8 cellular contexts compared by ENCODE assay signal in genomic region chr4:81030061-81030616, GRCh38. TPM values are rescaled to one million over a fixed set of nuclear protein-coding genes. Genes with fewer than 3 reads are reported as not detected.
DNase-seq lines count a peak whose midpoint lies in the region; ATAC-seq and TF ChIP-seq lines count a peak whose summit lies in the region.

No MANE protein-coding gene starts in this region.

- POLR2A ChIA-PET in Panc1 (lab: Charles Lee) (no interaction called here), RWPE1 (lab: Yijun Ruan, JAX; ENCODE audit: low non-redundant PET) (no interaction called here)

- no peak overlapping the region for H3K9ac ChIP-seq in fibroblast of lung (ENCODE audit: insufficient read depth, low read length)

- ATAC-seq in Panc1 = no peak

- BruUV-seq in Panc1 (replicated peaks; lab: Mats Ljungman, UMichigan) = no TSS peak

- TF ChIP-seq POLR2A in sigmoid colon (IDR thresholded peaks at IDR 0.05) = no peak

- peak; percentile 77 for DNase-seq in H7
- no peak for DNase-seq in Panc1 (ENCODE audit: low read depth, low spot score)
- no peak for DNase-seq in fibroblast of lung (ENCODE audit: low read depth in 2 of 2)
- no peak for DNase-seq in sigmoid colon
- DNase-seq in cerebellum (ENCODE audit: low spot score) = no peak
- DNase-seq in LoVo (ENCODE audit: low spot score) = no peak
- DNase-seq in RWPE1 (ENCODE audit: low spot score) = no peak
- no peak for DNase-seq in NCI-H1694 (lab: John Stamatoyannopoulos, UW)

- H2AFZ ChIP-seq in fibroblast of lung (ENCODE audit: low read length) = no peak overlapping the region

- in situ Hi-C loops in Panc1 (cut with HindIII; ENCODE audit: low pct_unique_long_range_greater_than_20kb, low sequenced_read_pairs) = no loop called here

- TF ChIP-seq CTCF in Panc1 (IDR thresholded peaks at IDR 0.05) = no peak
- no peak for TF ChIP-seq CTCF in fibroblast of lung (conservative IDR thresholded peaks at IDR 0.05 in 1 of 2, IDR thresholded peaks at IDR 0.05 in 1 of 2; ENCODE audit: low read depth in 1 of 2, low read length in 2 of 2)
- no peak for TF ChIP-seq CTCF in sigmoid colon (IDR thresholded peaks at IDR 0.05)
- TF ChIP-seq CTCF in RWPE1 (conservative IDR thresholded peaks at IDR 0.05; ENCODE audit: low read depth) = no peak

- CTCF ChIA-PET in Panc1 (lab: Charles Lee) = no interaction called here
- CTCF ChIA-PET in RWPE1 (lab: Yijun Ruan, JAX) = interaction anchor here (0.5 to 2.0 kb wide), 2 partner anchors 8 to 10 kb away, joined by 3 to 6 read pairs; no protein-coding TSS in a partner anchor

- no peak for TF ChIP-seq EP300 in sigmoid colon (IDR thresholded peaks at IDR 0.05)

- H3K79me2 ChIP-seq in fibroblast of lung (ENCODE audit: control insufficient read depth, insufficient read depth, low read length) = no peaks in the 10 kb centered on the region

- peak overlapping the region; percentile 40 for H3K4me2 ChIP-seq in fibroblast of lung (ENCODE audit: extremely low read depth, insufficient read depth, low read length)

- no peaks in the 10 kb centered on the region for H3K36me3 ChIP-seq in H7 (replicated peaks; ENCODE audit: control insufficient read depth, insufficient read depth, low read length)
- no peaks in the 10 kb centered on the region for H3K36me3 ChIP-seq in Panc1 (ENCODE audit: control insufficient read depth, insufficient read depth, low read length)
- H3K36me3 ChIP-seq in fibroblast of lung (ENCODE audit: control insufficient read depth, insufficient read depth, low read length) = no peaks in the 10 kb centered on the region
- H3K36me3 ChIP-seq in sigmoid colon = no peaks in the 10 kb centered on the region

- H3K9me3 ChIP-seq in Panc1 (ENCODE audit: control insufficient read depth, insufficient read depth, low read depth, low read length) = no peaks in the 10 kb centered on the region
- H3K9me3 ChIP-seq in fibroblast of lung (ENCODE audit: control insufficient read depth, insufficient read depth, low read depth, low read length) = no peaks in the 10 kb centered on the region
- no peaks in the 10 kb centered on the region for H3K9me3 ChIP-seq in sigmoid colon

- peaks cover 47% of the 10 kb centered on the region for H3K27me3 ChIP-seq in H7 (ENCODE audit: control insufficient read depth, insufficient read depth, low read length)
- peaks cover 7% of the 10 kb centered on the region for H3K27me3 ChIP-seq in Panc1 (ENCODE audit: control insufficient read depth, insufficient read depth, low read length)
- H3K27me3 ChIP-seq in fibroblast of lung (ENCODE audit: control insufficient read depth, insufficient read depth, low read length) = peaks cover 26% of the 10 kb centered on the region
- H3K27me3 ChIP-seq in sigmoid colon = peaks cover 0 to 15% (median 0%) of the 10 kb centered on the region in 3 donors

- H3K27ac ChIP-seq in Panc1 (ENCODE audit: low read length) (no peak overlapping the region), fibroblast of lung (ENCODE audit: insufficient read depth, low read length) (no peak overlapping the region), sigmoid colon (peak overlapping the region; percentile 65 to 86 (median 82)), RWPE1 (no peak overlapping the region)

- no peaks in the 10 kb centered on the region for H4K20me1 ChIP-seq in fibroblast of lung (ENCODE audit: control insufficient read depth, extremely low read depth, insufficient read depth, low read length)

- H3K4me1 ChIP-seq in Panc1 (ENCODE audit: control insufficient read depth, insufficient read depth, low read length) = no peaks in the 10 kb centered on the region
- H3K4me1 ChIP-seq in fibroblast of lung (ENCODE audit: control insufficient read depth, extremely low read depth, insufficient read depth, low read length) = no peaks in the 10 kb centered on the region
- peaks cover 0 to 15% (median 4%) of the 10 kb centered on the region in 4 donors for H3K4me1 ChIP-seq in sigmoid colon

- H3K4me3 ChIP-seq in H7 (ENCODE audit: insufficient read depth, low read depth, low read length) = peak overlapping the region; percentile 51
- peak overlapping the region; percentile 25 to 36 for H3K4me3 ChIP-seq in Panc1 (ENCODE audit: low read depth in 2 of 2, low read length in 2 of 2)
- peak overlapping the region in 2 of 4 experiments; percentile 52 for H3K4me3 ChIP-seq in fibroblast of lung (replicated peaks in 1 of 4; ENCODE audit: control extremely low read depth in 1 of 4, insufficient read depth in 1 of 4, low read depth in 3 of 4, low read length in 4 of 4)
- peak overlapping the region; percentile 56 to 77 (median 66) for H3K4me3 ChIP-seq in sigmoid colon

- intact Hi-C loops in Panc1 (cut with micrococcal nuclease; ENCODE audit: unreplicated experiment) = no loop called here
- intact Hi-C loops in sigmoid colon (cut with DNase I) = loop anchor here (5.0 to 10.0 kb wide), 4 partner anchors 318 to 1345 kb away; partner anchors contain the start of gene HNRNPD

- 1 to 3% methylated on average over 13 of the region's 13 CpGs for WGBS in sigmoid colon, 2 donors

RNA-seq across cellular contexts. Expression of gene BMP3, which starts 0.4 kb away (rescaled TPM):
- total RNA-seq in H7 (2014; rRNA removed; shearing (Covaris generic)) = 0.07 and 0.10 TPM in 2 replicates
- total RNA-seq in Panc1 (2021; ENCODE audit: unreplicated experiment) (0.08 TPM), fibroblast of lung (0.17 TPM in 1 of 2 replicates, not detected in the other), sigmoid colon (10 to 100 TPM; 30.5 to 63.1 (median 40.7) TPM), cerebellum (1.9 TPM)
- 0.07 TPM for polyA plus RNA-seq in Panc1 (2012; ENCODE audit: insufficient read length)
- polyA plus RNA-seq in fibroblast of lung (0.05 and 0.06 TPM in 2 replicates), sigmoid colon (1 to 10 TPM; 3.7 to 5.3 (median 4.2) TPM)
- 0.02 and 0.06 TPM in 2 replicates for polyA plus RNA-seq in fibroblast of lung (2012)
- not detected in 2 replicates for polyA minus RNA-seq in fibroblast of lung (ENCODE audit: low replicate concordance)

Comparison
In these comparisons a context has a peak if more than half of its experiments do, and no peak if none do; other contexts are left out.
1. H3K27ac ChIP-seq: peak in sigmoid colon (4 of 4); none in Panc1 (single experiment), fibroblast of lung (single experiment) and RWPE1 (single experiment).
2. RNA of gene BMP3, which starts 0.4 kb away (total RNA-seq): 30.5 to 63.1 TPM in sigmoid colon; 1.9 TPM in cerebellum (single experiment), 0.17 TPM in fibroblast of lung, 0.07 to 0.10 TPM in H7 and 0.08 TPM in Panc1 (single experiment); every median in the first group is over 10 times any median in the second.